ENCODE assay signal across 7 cellular contexts in genomic region chr2:235595420-235596010, GRCh38.
A peak's percentile ranks its signal among the peaks of the same experiment; 100 is the strongest.
DNase-seq lines count a peak whose midpoint lies in the region; ATAC-seq, FAIRE-seq and TF ChIP-seq lines count a peak whose summit lies in the region.

No MANE protein-coding gene starts in this region.

- intact Hi-C loops in PC-9 (cut with micrococcal nuclease; ENCODE audit: unreplicated experiment) = loop anchor here (1.0 to 10.0 kb wide), 6 partner anchors 43 to 1041 kb away; no protein-coding TSS in a partner anchor
- intact Hi-C loops in GM12878 (cut with micrococcal nuclease; ENCODE audit: unreplicated experiment) = loop anchor here (1.0 to 2.0 kb wide), 2 partner anchors 151 to 459 kb away; no protein-coding TSS in a partner anchor

- no TSS peak for BruUV-seq in PC-9 (replicated peaks; lab: Mats Ljungman, UMichigan)
- no TSS peak for BruUV-seq in GM12878 (replicated peaks; lab: Mats Ljungman, UMichigan)

- FAIRE-seq in HTR-8/SVneo (lab: Jason Lieb, UNC) (peak; percentile 57), GM12878 (lab: Jason Lieb, UNC) (peak; percentile 69)

- POLR2A ChIA-PET in PC-9 (lab: Charles Lee; ENCODE audit: unreplicated experiment) = interaction anchor here (0.6 to 0.7 kb wide), 4 partner anchors 23 to 372 kb away, joined by 3 to 40 read pairs (median 4); no protein-coding TSS in a partner anchor
- POLR2A ChIA-PET in GM12878 (lab: Charles Lee) = interaction anchor here (0.6 kb wide), 1 partner anchor 94 kb away, joined by 4 read pairs; no protein-coding TSS in a partner anchor

- CTCF ChIA-PET in PC-9 (lab: Charles Lee) (interaction anchor here (0.5 to 2.9 kb wide), 7 partner anchors 75 to 170 kb away, joined by 3 to 35 read pairs (median 4); no protein-coding TSS in a partner anchor), GM12878 (lab: Yijun Ruan, JAX) (interaction anchor here (0.6 to 3.9 kb wide), 7 partner anchors 15 to 484 kb away, joined by 3 to 36 read pairs (median 5); no protein-coding TSS in a partner anchor)

- 37% methylated on average over 10 of the region's 10 CpGs for WGBS in GM12878 (ENCODE audit: insufficient coverage, insufficient replicate concordance, low lambda C conversion rate, missing lambda C conversion rate)

- H2AFZ ChIP-seq in PC-9 (no peak overlapping the region), GM12878 (ENCODE audit: control insufficient read depth, low read depth, low read length) (no peak overlapping the region)

- H3K9me3 ChIP-seq in PC-9 (ENCODE audit: insufficient read depth, low read depth) = no peaks in the 10 kb centered on the region
- no peaks in the 10 kb centered on the region for H3K9me3 ChIP-seq in GM12878 (replicated peaks; ENCODE audit: control insufficient read depth, insufficient read depth, low read length)

- H3K27ac ChIP-seq in PC-9 = no peak overlapping the region
- H3K27ac ChIP-seq in GM12878 (ENCODE audit: control insufficient read depth, insufficient read depth) = no peak overlapping the region

- no peaks in the 10 kb centered on the region for H3K27me3 ChIP-seq in PC-9 (ENCODE audit: insufficient read depth, low read depth)
- H3K27me3 ChIP-seq in GM12878 (replicated peaks in 1 of 2; ENCODE audit: control insufficient read depth in 2 of 2, insufficient read depth in 2 of 2, low read length in 1 of 2) = no peaks in the 10 kb centered on the region

- H3F3A ChIP-seq in PC-9 (ENCODE audit: insufficient read depth, low read depth) = peaks cover 12% of the 10 kb centered on the region; the same call in 1 of the 2 replicates

- TF ChIP-seq POLR2A in GM12878 (IDR thresholded peaks at IDR 0.05; ENCODE audit: low read depth, low read length) = no peak

- H4K20me1 ChIP-seq in PC-9 (ENCODE audit: insufficient read depth) = peaks cover 51% of the 10 kb centered on the region
- no peaks in the 10 kb centered on the region for H4K20me1 ChIP-seq in GM12878 (ENCODE audit: control insufficient read depth, insufficient read depth)

- no peaks in the 10 kb centered on the region for H3K36me3 ChIP-seq in PC-9 (ENCODE audit: low read depth)
- no peaks in the 10 kb centered on the region for H3K36me3 ChIP-seq in GM12878 (ENCODE audit: control insufficient read depth in 2 of 2, insufficient read depth in 2 of 2, low read length in 1 of 2)

- ATAC-seq in GM12878 (peak; percentile 76), HG03135 (IDR thresholded peaks at IDR 0.05; ENCODE audit: unreplicated experiment) (no peak)

- SMC1A ChIA-PET in GM12878 (lab: Charles Lee; ENCODE audit: uncharacterized antibody, unreplicated experiment) = interaction anchor here (0.8 to 2.4 kb wide), 3 partner anchors 147 to 164 kb away, joined by 3 to 10 read pairs (median 5); no protein-coding TSS in a partner anchor

- peak; percentile 77 for DNase-seq in EH (ENCODE audit: low read depth)
- DNase-seq in HTR-8/SVneo (ENCODE audit: insufficient read length, low spot score) = peak; percentile 71
- peak; percentile 71 to 83 for DNase-seq in PC-9
- no peak for DNase-seq in GM12878 (ENCODE audit: low read depth, low spot score)
- peak; percentile 56 to 78 for DNase-seq in hippocampal formation (lab: John Stamatoyannopoulos, UW)
- peak; percentile 54 for DNase-seq in smooth muscle cell of the brain vasculature (ENCODE audit: low read depth, low spot score)

- peak; percentile 56 for TF ChIP-seq RAD21 in GM12878 (IDR thresholded peaks at IDR 0.05; ENCODE audit: insufficient read depth, low read depth, low read length)

- H3K9ac ChIP-seq in GM12878 (ENCODE audit: control insufficient read depth, insufficient read depth, low read length) = no peak overlapping the region

- no peaks in the 10 kb centered on the region for H3K9me2 ChIP-seq in PC-9 (ENCODE audit: insufficient read depth)

- H3K4me1 ChIP-seq in PC-9 (replicated peaks; ENCODE audit: insufficient read depth) (no peaks in the 10 kb centered on the region), GM12878 (ENCODE audit: control insufficient read depth, insufficient read depth, low read length) (no peaks in the 10 kb centered on the region)

- in situ Hi-C loops in GM12878 (cut with MboI) = no loop called here

- H3K4me2 ChIP-seq in PC-9 (no peak overlapping the region), GM12878 (ENCODE audit: control insufficient read depth, insufficient read depth) (no peak overlapping the region)

- H3K4me3 ChIP-seq in PC-9 (no peak overlapping the region), GM12878 (no peak overlapping the region)

- TF ChIP-seq CTCF in PC-9 (conservative IDR thresholded peaks at IDR 0.05) (peak; percentile 98), GM12878 (IDR thresholded peaks at IDR 0.05 in 2 of 3, conservative IDR thresholded peaks at IDR 0.05 in 1 of 3; ENCODE audit: control insufficient read depth in 2 of 3, extremely low read depth in 1 of 3, insufficient read depth in 1 of 3, low read depth in 3 of 3, low read length in 3 of 3) (peak; percentile 74 to 82 (median 81))

- RAD21 ChIA-PET in GM12878 (lab: Charles Lee; ENCODE audit: unreplicated experiment) = interaction anchor here (2.7 kb wide), 1 partner anchor 150 kb away, joined by 22 read pairs; no protein-coding TSS in a partner anchor

- H3K79me2 ChIP-seq in PC-9 (ENCODE audit: low read depth) (peaks cover 81% of the 10 kb centered on the region), GM12878 (ENCODE audit: control insufficient read depth, insufficient read depth, low read length) (no peaks in the 10 kb centered on the region)

- TF ChIP-seq EP300 in GM12878 (IDR thresholded peaks at IDR 0.05; ENCODE audit: borderline replicate concordance in 1 of 2, control insufficient read depth in 1 of 2, low read depth in 2 of 2, low read length in 2 of 2) = no peak

TF ChIP-seq in GM12878, 131 proteins besides CTCF, POLR2A, EP300 and RAD21:
- peak; percentile 85 for TF ChIP-seq SMC3 (IDR thresholded peaks at IDR 0.05; ENCODE audit: borderline replicate concordance, low read length)
- TF ChIP-seq STAT3 (IDR thresholded peaks at IDR 0.05; ENCODE audit: low read depth, low read length) = no peak
